ENCODE assay signal across 8 cellular contexts in genomic region chr4:182806259-182807252, GRCh38.
A peak's percentile ranks its signal among the peaks of the same experiment; 100 is the strongest.
DNase-seq lines count a peak whose midpoint lies in the region; ATAC-seq and TF ChIP-seq lines count a peak whose summit lies in the region.

No MANE protein-coding gene starts in this region.

- TF ChIP-seq POLR2A in GM18505 (IDR thresholded peaks at IDR 0.05; ENCODE audit: borderline replicate concordance, extremely low read depth, insufficient read depth, insufficient read length) = no peak

- no peaks in the 10 kb centered on the region for H3K4me1 ChIP-seq in ACC112 (ENCODE audit: control insufficient read depth, insufficient read depth, low read length, unreplicated experiment)

- H3K79me2 ChIP-seq in ACC112 (ENCODE audit: control insufficient read depth, insufficient read depth, low read length, unreplicated experiment) = no peaks in the 10 kb centered on the region

- peak overlapping the region; percentile 82 for H3K4me3 ChIP-seq in ACC112 (ENCODE audit: low read depth, low read length)

- no peaks in the 10 kb centered on the region for H3K27me3 ChIP-seq in ACC112 (ENCODE audit: insufficient read depth, low read length)

- no peaks in the 10 kb centered on the region for H3K36me3 ChIP-seq in ACC112 (ENCODE audit: insufficient read depth, low read length)

- peak overlapping the region; percentile 99 for H2AFZ ChIP-seq in ACC112 (ENCODE audit: low read length, unreplicated experiment)

- peak; percentile 41 for DNase-seq in NCI-H460 (ENCODE audit: extremely low read depth, low read depth)
- DNase-seq in activated CD4-positive, alpha-beta T cell treated with anti-CD3 and anti-CD28 coated beads, Interleukin-2, amount 50 U/mL, for 48 hours = peak; percentile 74 to 77
- DNase-seq in effector CD4-positive, alpha-beta T cell = peak; percentile 20
- DNase-seq in lung microvascular endothelial cell (ENCODE audit: low read depth in 2 of 2) = peak; percentile 79 to 89
- peak; percentile 23 to 67 (median 28) for DNase-seq in stimulated activated CD4-positive, alpha-beta T cell treated with anti-CD3 and anti-CD28 coated beads, TNF-alpha, amount 100 ng/mL, for 24 hours (ENCODE audit: low read depth in 3 of 3)

- no peak overlapping the region for H3K27ac ChIP-seq in ACC112 (ENCODE audit: low read depth, low read length)

- ATAC-seq in GM18505 (IDR thresholded peaks at IDR 0.05; ENCODE audit: unreplicated experiment) (peak; percentile 66), HG02970 (IDR thresholded peaks at IDR 0.05; ENCODE audit: low FRiP score, unreplicated experiment) (peak; percentile 75)

Comparison
In these comparisons a context has a peak if more than half of its experiments do, and no peak if none do; other contexts are left out.
1. DNase-seq: peak in every context shown above with its lines; median percentile 84 in lung microvascular endothelial cell; 76 in activated CD4-positive, alpha-beta T cell treated with anti-CD3 and anti-CD28 coated beads, Interleukin-2, amount 50 U/mL, for 48 hours; 41 in NCI-H460; 28 in stimulated activated CD4-positive, alpha-beta T cell treated with anti-CD3 and anti-CD28 coated beads, TNF-alpha, amount 100 ng/mL, for 24 hours; 20 in effector CD4-positive, alpha-beta T cell.